Comparison of ENCODE assay signal across 1 cellular context in genomic region chr19:6372594-6373095, GRCh38.
A peak's percentile ranks its signal among the peaks of the same experiment; 100 is the strongest.
TF ChIP-seq lines count a peak whose summit lies in the region.

A gene with protein sequence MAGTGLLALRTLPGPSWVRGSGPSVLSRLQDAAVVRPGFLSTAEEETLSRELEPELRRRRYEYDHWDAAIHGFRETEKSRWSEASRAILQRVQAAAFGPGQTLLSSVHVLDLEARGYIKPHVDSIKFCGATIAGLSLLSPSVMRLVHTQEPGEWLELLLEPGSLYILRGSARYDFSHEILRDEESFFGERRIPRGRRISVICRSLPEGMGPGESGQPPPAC (plus strand): TSS chr19:6372794. CDS start chr19:6372821, 27 bp downstream.

TF ChIP-seq in K562, 482 proteins besides CTCF, POLR2A, EP300 and RAD21 (continued from another document and continues in another):
- TF ChIP-seq ZNF639 (CRISPR knock-in tag; conservative IDR thresholded peaks at IDR 0.05 in 1 of 2, IDR thresholded peaks at IDR 0.05 in 1 of 2) (peak in 1 of 2 experiments; percentile 78; a peak in 2 of 4 replicates), CUX1 (CRISPR knock-in tag; IDR thresholded peaks at IDR 0.05) (no peak), U2AF2 (optimal IDR thresholded peaks at IDR 0.05; ENCODE audit: low read depth, low read length) (no peak), E2F1 (CRISPR knock-in tag; IDR thresholded peaks at IDR 0.05) (no peak; the same call in 1 of the 2 replicates), GATAD2B (IDR thresholded peaks at IDR 0.05; ENCODE audit: borderline replicate concordance) (no peak), ESRRB (CRISPR knock-in tag; IDR thresholded peaks at IDR 0.05; ENCODE audit: borderline replicate concordance) (no peak), SIN3A (IDR thresholded peaks at IDR 0.05; ENCODE audit: borderline replicate concordance in 2 of 2, control insufficient read depth in 1 of 2, low read depth in 2 of 2, low read length in 2 of 2) (peak in 1 of 2 experiments; percentile 72; a peak in 2 of 4 replicates), SAFB (IDR thresholded peaks at IDR 0.05; ENCODE audit: borderline replicate concordance, low read depth, low read length) (no peak), THAP7 (CRISPR knock-in tag; IDR thresholded peaks at IDR 0.05) (no peak), ILK (tag; IDR thresholded peaks at IDR 0.05; ENCODE audit: borderline replicate concordance, low read depth) (no peak), PURB (CRISPR knock-in tag; IDR thresholded peaks at IDR 0.05; ENCODE audit: low read depth) (no peak), E2F4 (CRISPR knock-in tag; IDR thresholded peaks at IDR 0.05; ENCODE audit: low read depth) (no peak), NCOA1 (IDR thresholded peaks at IDR 0.05; ENCODE audit: low read depth) (no peak), GABPB2 (CRISPR knock-in tag; conservative IDR thresholded peaks at IDR 0.05) (no peak), CREB3 (tag; conservative IDR thresholded peaks at IDR 0.05; ENCODE audit: low read depth) (no peak), DLX4 (CRISPR knock-in tag; IDR thresholded peaks at IDR 0.05) (no peak), ZKSCAN1 (IDR thresholded peaks at IDR 0.05; ENCODE audit: low read depth, low read length) (no peak), THAP12 (CRISPR knock-in tag; IDR thresholded peaks at IDR 0.05) (no peak; the same call in 1 of the 2 replicates), KLF10 (CRISPR knock-in tag; IDR thresholded peaks at IDR 0.05) (no peak), TARDBP (IDR thresholded peaks at IDR 0.05) (peak; percentile 85), ATF4 (CRISPR knock-in tag; IDR thresholded peaks at IDR 0.05) (no peak), TCFL5 (CRISPR knock-in tag; conservative IDR thresholded peaks at IDR 0.05) (no peak)
- TF ChIP-seq, protein P1, sequence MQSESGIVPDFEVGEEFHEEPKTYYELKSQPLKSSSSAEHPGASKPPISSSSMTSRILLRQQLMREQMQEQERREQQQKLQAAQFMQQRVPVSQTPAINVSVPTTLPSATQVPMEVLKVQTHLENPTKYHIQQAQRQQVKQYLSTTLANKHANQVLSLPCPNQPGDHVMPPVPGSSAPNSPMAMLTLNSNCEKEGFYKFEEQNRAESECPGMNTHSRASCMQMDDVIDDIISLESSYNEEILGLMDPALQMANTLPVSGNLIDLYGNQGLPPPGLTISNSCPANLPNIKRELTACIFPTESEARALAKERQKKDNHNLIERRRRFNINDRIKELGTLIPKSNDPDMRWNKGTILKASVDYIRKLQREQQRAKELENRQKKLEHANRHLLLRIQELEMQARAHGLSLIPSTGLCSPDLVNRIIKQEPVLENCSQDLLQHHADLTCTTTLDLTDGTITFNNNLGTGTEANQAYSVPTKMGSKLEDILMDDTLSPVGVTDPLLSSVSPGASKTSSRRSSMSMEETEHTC (IDR thresholded peaks at IDR 0.05): no peak
- TF ChIP-seq, protein P2, sequence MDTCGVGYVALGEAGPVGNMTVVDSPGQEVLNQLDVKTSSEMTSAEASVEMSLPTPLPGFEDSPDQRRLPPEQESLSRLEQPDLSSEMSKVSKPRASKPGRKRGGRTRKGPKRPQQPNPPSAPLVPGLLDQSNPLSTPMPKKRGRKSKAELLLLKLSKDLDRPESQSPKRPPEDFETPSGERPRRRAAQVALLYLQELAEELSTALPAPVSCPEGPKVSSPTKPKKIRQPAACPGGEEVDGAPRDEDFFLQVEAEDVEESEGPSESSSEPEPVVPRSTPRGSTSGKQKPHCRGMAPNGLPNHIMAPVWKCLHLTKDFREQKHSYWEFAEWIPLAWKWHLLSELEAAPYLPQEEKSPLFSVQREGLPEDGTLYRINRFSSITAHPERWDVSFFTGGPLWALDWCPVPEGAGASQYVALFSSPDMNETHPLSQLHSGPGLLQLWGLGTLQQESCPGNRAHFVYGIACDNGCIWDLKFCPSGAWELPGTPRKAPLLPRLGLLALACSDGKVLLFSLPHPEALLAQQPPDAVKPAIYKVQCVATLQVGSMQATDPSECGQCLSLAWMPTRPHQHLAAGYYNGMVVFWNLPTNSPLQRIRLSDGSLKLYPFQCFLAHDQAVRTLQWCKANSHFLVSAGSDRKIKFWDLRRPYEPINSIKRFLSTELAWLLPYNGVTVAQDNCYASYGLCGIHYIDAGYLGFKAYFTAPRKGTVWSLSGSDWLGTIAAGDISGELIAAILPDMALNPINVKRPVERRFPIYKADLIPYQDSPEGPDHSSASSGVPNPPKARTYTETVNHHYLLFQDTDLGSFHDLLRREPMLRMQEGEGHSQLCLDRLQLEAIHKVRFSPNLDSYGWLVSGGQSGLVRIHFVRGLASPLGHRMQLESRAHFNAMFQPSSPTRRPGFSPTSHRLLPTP (IDR thresholded peaks at IDR 0.05; ENCODE audit: borderline replicate concordance, extremely low read depth, insufficient read length): no peak
- TF ChIP-seq, protein P3, sequence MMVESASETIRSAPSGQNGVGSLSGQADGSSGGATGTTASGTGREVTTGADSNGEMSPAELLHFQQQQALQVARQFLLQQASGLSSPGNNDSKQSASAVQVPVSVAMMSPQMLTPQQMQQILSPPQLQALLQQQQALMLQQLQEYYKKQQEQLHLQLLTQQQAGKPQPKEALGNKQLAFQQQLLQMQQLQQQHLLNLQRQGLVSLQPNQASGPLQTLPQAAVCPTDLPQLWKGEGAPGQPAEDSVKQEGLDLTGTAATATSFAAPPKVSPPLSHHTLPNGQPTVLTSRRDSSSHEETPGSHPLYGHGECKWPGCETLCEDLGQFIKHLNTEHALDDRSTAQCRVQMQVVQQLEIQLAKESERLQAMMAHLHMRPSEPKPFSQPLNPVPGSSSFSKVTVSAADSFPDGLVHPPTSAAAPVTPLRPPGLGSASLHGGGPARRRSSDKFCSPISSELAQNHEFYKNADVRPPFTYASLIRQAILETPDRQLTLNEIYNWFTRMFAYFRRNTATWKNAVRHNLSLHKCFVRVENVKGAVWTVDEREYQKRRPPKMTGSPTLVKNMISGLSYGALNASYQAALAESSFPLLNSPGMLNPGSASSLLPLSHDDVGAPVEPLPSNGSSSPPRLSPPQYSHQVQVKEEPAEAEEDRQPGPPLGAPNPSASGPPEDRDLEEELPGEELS (CRISPR knock-in tag; IDR thresholded peaks at IDR 0.05; ENCODE audit: borderline replicate concordance): peak; percentile 77; the same call in 1 of the 2 replicates
